Comparison of ENCODE assay signal across 8 cellular contexts in the genomic region with DNA sequence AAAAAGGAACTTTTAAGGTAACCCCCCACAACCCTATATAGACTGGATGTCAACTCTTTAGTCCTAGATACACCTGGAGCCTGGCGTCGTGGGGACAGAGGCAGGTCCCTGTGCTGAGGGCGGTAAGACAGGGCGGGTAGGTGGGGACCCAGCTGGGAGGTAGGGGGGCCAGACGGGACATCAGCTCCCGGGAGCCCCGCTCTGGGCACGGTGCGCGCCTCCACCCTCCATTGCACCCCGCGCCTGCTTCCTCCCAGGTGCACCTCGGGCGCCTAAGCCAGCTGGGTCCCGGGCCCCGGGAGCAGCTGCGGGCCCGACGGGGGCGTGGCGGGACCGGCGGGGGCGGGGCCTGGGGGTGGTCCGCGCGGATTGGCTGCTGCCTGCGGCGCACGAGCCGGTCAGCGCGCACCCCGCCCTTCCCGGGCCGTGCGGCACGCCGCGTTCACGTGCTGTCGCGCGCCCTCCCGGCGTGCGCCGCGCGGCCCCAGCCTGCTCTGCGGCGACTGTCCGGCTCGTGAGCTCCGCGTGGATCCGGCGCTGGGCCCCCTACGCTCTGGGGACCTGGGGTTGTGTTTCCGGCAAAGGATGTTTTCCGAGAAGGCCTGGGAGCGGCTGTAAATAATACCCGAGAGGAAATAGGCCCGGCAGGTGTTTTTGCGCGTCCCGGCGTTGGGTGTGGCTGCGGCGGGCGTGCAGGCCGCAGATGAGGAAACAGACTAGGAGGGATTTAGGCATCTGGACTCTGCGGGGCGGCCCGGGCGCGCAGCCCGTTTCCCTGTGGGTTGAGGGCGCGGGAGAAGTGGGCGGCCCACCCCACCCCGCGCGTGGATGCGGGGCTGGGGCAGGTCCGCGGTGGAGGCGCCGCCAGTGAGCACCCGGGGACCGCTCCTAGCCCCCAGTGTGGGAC. TPM values are rescaled to one million over a fixed set of nuclear protein-coding genes. Genes with fewer than 3 reads are reported as not detected.
A peak's percentile ranks its signal among the peaks of the same experiment; 100 is the strongest.
DNase-seq lines count a peak whose midpoint lies in the region; ATAC-seq and TF ChIP-seq lines count a peak whose summit lies in the region.

No MANE protein-coding gene starts in this region.

- H3K36me3 ChIP-seq in GM23248 (ENCODE audit: low read depth) (no peaks in the 10 kb centered on the region), SK-N-SH (replicated peaks in 1 of 2; ENCODE audit: control insufficient read depth in 1 of 2, insufficient read depth in 2 of 2, low read length in 1 of 2) (no peaks in the 10 kb centered on the region), trophoblast cell (ENCODE audit: control insufficient read depth in 1 of 2, insufficient read depth in 2 of 2, low read length in 2 of 2) (no peaks in the 10 kb centered on the region), tibial nerve (peaks cover 0 to 16% (median 0%) of the 10 kb centered on the region in 3 donors)

- TF ChIP-seq RAD21 in SK-N-SH (IDR thresholded peaks at IDR 0.05; ENCODE audit: low read length) = no peak

- CTCF ChIA-PET in SK-N-SH (lab: Yijun Ruan, JAX) = interaction anchor here (0.6 to 2.5 kb wide), 6 partner anchors 11 to 238 kb away, joined by 3 to 10 read pairs (median 4); a partner anchor contains a TSS

- peak overlapping the region; percentile 84 for H4K8ac ChIP-seq in trophoblast cell (ENCODE audit: low read depth, low read length)

- H3F3A ChIP-seq in GM23248 (ENCODE audit: insufficient read depth) = peaks cover 8% of the 10 kb centered on the region
- no peaks in the 10 kb centered on the region for H3F3A ChIP-seq in SK-N-SH (replicated peaks; ENCODE audit: insufficient read depth)

- peak overlapping the region; percentile 74 for H4K12ac ChIP-seq in trophoblast cell (ENCODE audit: low read depth, low read length)

- no peaks in the 10 kb centered on the region; the same call in 1 of the 2 replicates for H4K20me1 ChIP-seq in GM23248 (ENCODE audit: insufficient read depth)
- H4K20me1 ChIP-seq in SK-N-SH (ENCODE audit: insufficient read depth) = no peaks in the 10 kb centered on the region

- H3K27ac ChIP-seq in GM23248 = peak overlapping the region; percentile 33; the same call in 1 of the 2 replicates
- H3K27ac ChIP-seq in SK-N-SH (ENCODE audit: low read depth in 2 of 2, low read length in 1 of 2) = peak overlapping the region in 1 of 2 experiments; percentile 56; a peak in 1 of 4 replicates
- peak overlapping the region; percentile 68 for H3K27ac ChIP-seq in trophoblast cell (ENCODE audit: low read depth, low read length)
- peak overlapping the region; percentile 90 to 97 (median 94) for H3K27ac ChIP-seq in tibial nerve

- H3K4me3 ChIP-seq in GM23248 (peak overlapping the region; percentile 93), LNCaP clone FGC (ENCODE audit: low read depth, low read length) (peak overlapping the region; percentile 97), SK-N-SH (ENCODE audit: low read depth in 2 of 2, low read length in 1 of 2) (peak overlapping the region; percentile 50 to 52), trophoblast cell (ENCODE audit: low read depth, low read length) (peak overlapping the region; percentile 68), tibial nerve (peak overlapping the region; percentile 61 to 87 (median 82))

- peak overlapping the region; percentile 34 for H2AK5ac ChIP-seq in trophoblast cell (ENCODE audit: low read length)

- TF ChIP-seq POLR2A in tibial nerve (IDR thresholded peaks at IDR 0.05) = peak; percentile 51 to 76

- peak overlapping the region; percentile 86 for H2AFZ ChIP-seq in GM23248
- H2AFZ ChIP-seq in SK-N-SH (ENCODE audit: low read depth) = peak overlapping the region; percentile 55; the same call in 1 of the 2 replicates
- peak overlapping the region; percentile 67 for H2AFZ ChIP-seq in trophoblast cell (ENCODE audit: insufficient read depth, low read length, poor library complexity)

- H3K79me1 ChIP-seq in trophoblast cell (ENCODE audit: low read length) = peaks cover 9% of the 10 kb centered on the region

- H3K23ac ChIP-seq in trophoblast cell (ENCODE audit: low read length) = no peak overlapping the region

- H2BK12ac ChIP-seq in trophoblast cell (ENCODE audit: low read length) = peak overlapping the region; percentile 32

- H4K91ac ChIP-seq in trophoblast cell (ENCODE audit: low read depth, low read length) = peak overlapping the region; percentile 69

- H3K4me2 ChIP-seq in GM23248 (ENCODE audit: unreplicated experiment) = peak overlapping the region; percentile 88
- H3K4me2 ChIP-seq in SK-N-SH = peak overlapping the region; percentile 81
- H3K4me2 ChIP-seq in trophoblast cell (ENCODE audit: low read length) = peak overlapping the region; percentile 79

- peak overlapping the region; percentile 74 for H3K14ac ChIP-seq in trophoblast cell (ENCODE audit: low read length)

- H2BK5ac ChIP-seq in trophoblast cell (ENCODE audit: low read depth, low read length, poor library complexity) = no peak overlapping the region

- in situ Hi-C loops in GM23248 (cut with MboI) = no loop called here

- H3K27ac Mint-ChIP-seq in activated naive CD4-positive, alpha-beta T cell treated with anti-CD3 and anti-CD28 coated beads, Interleukin-2, amount 50 U/mL, for 72 hours = peak overlapping the region; percentile 97 to 98

- H3K79me2 ChIP-seq in GM23248 (ENCODE audit: insufficient read depth) = peaks cover 41% of the 10 kb centered on the region
- H3K79me2 ChIP-seq in SK-N-SH (ENCODE audit: insufficient read depth) = peaks cover 30% of the 10 kb centered on the region; the same call in 1 of the 2 replicates
- peaks cover 5% of the 10 kb centered on the region for H3K79me2 ChIP-seq in trophoblast cell (ENCODE audit: control insufficient read depth, insufficient read depth, low read length, poor library complexity)

- TF ChIP-seq CTCF in LNCaP clone FGC (IDR thresholded peaks at IDR 0.05; ENCODE audit: control insufficient read depth, extremely low read depth, insufficient read depth) = no peak
- no peak for TF ChIP-seq CTCF in SK-N-SH (IDR thresholded peaks at IDR 0.05)
- peak in 2 of 5 experiments; percentile 29 to 54 for TF ChIP-seq CTCF in tibial nerve (IDR thresholded peaks at IDR 0.05)

- TF ChIP-seq EP300 in SK-N-SH (IDR thresholded peaks at IDR 0.05; ENCODE audit: borderline replicate concordance in 1 of 2, low read depth in 1 of 2, low read length in 1 of 2) = no peak
- peak in 1 of 2 donors; percentile 96 for TF ChIP-seq EP300 in tibial nerve (IDR thresholded peaks at IDR 0.05)

- ATAC-seq in activated naive CD4-positive, alpha-beta T cell treated with anti-CD3 and anti-CD28 coated beads, Interleukin-2, amount 50 U/mL, for 72 hours = peak; percentile 92 to 97
- peak; percentile 99 for ATAC-seq in Right ventricle myocardium inferior

- POLR2A ChIA-PET in SK-N-SH (lab: Yijun Ruan, JAX) = interaction anchor here (0.8 to 1.3 kb wide), 3 partner anchors 38 to 49 kb away, joined by 3 to 5 read pairs (median 3); a partner anchor contains a TSS

- peaks cover 11% of the 10 kb centered on the region; the same call in 1 of the 2 replicates for H3K4me1 ChIP-seq in GM23248 (ENCODE audit: insufficient read depth)
- peaks cover 5 to 6% of the 10 kb centered on the region in 2 experiments; a peak in 2 of 4 replicates for H3K4me1 ChIP-seq in SK-N-SH (ENCODE audit: control insufficient read depth in 1 of 2, insufficient read depth in 2 of 2, low read depth in 1 of 2, low read length in 1 of 2)
- peaks cover 13 to 25% of the 10 kb centered on the region in 2 experiments for H3K4me1 ChIP-seq in trophoblast cell (ENCODE audit: control insufficient read depth in 1 of 2, insufficient read depth in 2 of 2, low read length in 2 of 2)
- H3K4me1 ChIP-seq in tibial nerve = peaks cover 0 to 60% (median 15%) of the 10 kb centered on the region in 4 donors

- H3K27me3 ChIP-seq in GM23248 (replicated peaks; ENCODE audit: insufficient read depth) = no peaks in the 10 kb centered on the region
- no peaks in the 10 kb centered on the region for H3K27me3 ChIP-seq in SK-N-SH (ENCODE audit: insufficient read depth)
- no peaks in the 10 kb centered on the region for H3K27me3 ChIP-seq in trophoblast cell (ENCODE audit: insufficient read depth, low read length)
- H3K27me3 ChIP-seq in tibial nerve = no peaks in the 10 kb centered on the region

- H3K36me3 Mint-ChIP-seq in activated naive CD4-positive, alpha-beta T cell treated with anti-CD3 and anti-CD28 coated beads, Interleukin-2, amount 50 U/mL, for 72 hours = peaks cover 5 to 27% of the 10 kb centered on the region in 2 donors

- peak; percentile 79 for DNase-seq in ELF-1 (ENCODE audit: low read depth, low spot score)
- peak; percentile 97 for DNase-seq in GM23248
- peak; percentile 58 for DNase-seq in LNCaP clone FGC (ENCODE audit: low read depth)
- peak; percentile 92 for DNase-seq in SK-N-SH
- DNase-seq in activated naive CD4-positive, alpha-beta T cell treated with anti-CD3 and anti-CD28 coated beads, Interleukin-2, amount 50 U/mL, for 72 hours (ENCODE audit: low spot score in 2 of 2) = peak; percentile 89 to 94
- peak; percentile 95 for DNase-seq in Right ventricle myocardium inferior (ENCODE audit: missing footprints)
- peak; percentile 82 to 90 for DNase-seq in trophoblast cell
- peak; percentile 71 to 81 for DNase-seq in tibial nerve (ENCODE audit: low spot score in 2 of 2)

- peak overlapping the region; percentile 68 for H2BK120ac ChIP-seq in trophoblast cell (ENCODE audit: insufficient read depth, low read length, poor library complexity)

- peak overlapping the region; percentile 65 for H3K4ac ChIP-seq in trophoblast cell (ENCODE audit: low read depth, low read length)

- intact Hi-C loops in Right ventricle myocardium inferior (cut with DNase I) = loop anchor here (1.0 to 2.0 kb wide), 2 partner anchors 19 to 39 kb away; a partner anchor contains a TSS

- no peaks in the 10 kb centered on the region for H3K9me3 Mint-ChIP-seq in activated naive CD4-positive, alpha-beta T cell treated with anti-CD3 and anti-CD28 coated beads, Interleukin-2, amount 50 U/mL, for 72 hours

- 2 to 4% methylated on average over 50 to 72 of the region's 91 CpGs for WGBS in GM23248 (ENCODE audit: low coverage in 1 of 2, low lambda C conversion rate in 2 of 2, missing lambda C conversion rate in 2 of 2), 2 experiments
- WGBS in SK-N-SH (ENCODE audit: low lambda C conversion rate) = 23% methylated on average over 36 of the region's 91 CpGs
- whole genome bisulfite sequencing in trophoblast cell (ENCODE audit: extremely low coverage, insufficient coverage, insufficient read length) = no CpG with 5 or more reads among the region's 91 CpGs
- WGBS in tibial nerve, 2 donors = 2 to 4% methylated on average over 48 of the region's 91 CpGs

- no peaks in the 10 kb centered on the region for H3K9me2 ChIP-seq in GM23248 (ENCODE audit: insufficient read depth)
- H3K9me2 ChIP-seq in SK-N-SH = no peaks in the 10 kb centered on the region

- peak overlapping the region; percentile 89 for H3K18ac ChIP-seq in trophoblast cell (ENCODE audit: low read length)

- peak overlapping the region; percentile 90 for H3K9ac ChIP-seq in GM23248
- H3K9ac ChIP-seq in SK-N-SH = peak overlapping the region; percentile 67
- H3K9ac ChIP-seq in trophoblast cell (ENCODE audit: low read length) = peak overlapping the region; percentile 3

- H3K9me3 ChIP-seq in GM23248 (ENCODE audit: low read depth) (no peaks in the 10 kb centered on the region), SK-N-SH (no peaks in the 10 kb centered on the region), trophoblast cell (ENCODE audit: insufficient read depth, low read depth, low read length) (peaks cover 2% of the 10 kb centered on the region), tibial nerve (no peaks in the 10 kb centered on the region)

RNA-seq across cellular contexts. Expression of a gene that starts 39.1 kb away (rescaled TPM):
- 14.5 and 23.6 TPM in 2 replicates for total RNA-seq in GM23248 (2014; rRNA removed; shearing (Covaris generic))
- polyA plus RNA-seq in GM23248 (2016; fragmentation: Nextera tagmentation; extraction: Ambion mirVana) (23.5 and 23.7 TPM in 2 replicates), SK-N-SH (2012; rRNA removed) (33.0 and 59.7 TPM in 2 replicates)
- polyA plus RNA-seq in SK-N-SH (2012; cell fraction: cytosol; rRNA removed) = 22.0 and 28.4 TPM in 2 replicates
- polyA plus RNA-seq in SK-N-SH (2012; cell fraction: nucleus; rRNA removed) = 122 and 146 TPM in 2 replicates
- 100 to 1,000 TPM in 1 of 2 donors, 10 to 100 TPM in 1; 77.0 to 181 TPM for total RNA-seq in activated naive CD4-positive, alpha-beta T cell treated with anti-CD3 and anti-CD28 coated beads, Interleukin-2, amount 50 U/mL, for 72 hours
- total RNA-seq in Right ventricle myocardium inferior (28.1 TPM), tibial nerve (100 to 1,000 TPM in 2 of 4 donors, 10 to 100 TPM in 2; 72.0 to 183 (median 98.7) TPM)
- 45.0 and 46.4 TPM in 2 replicates for polyA plus RNA-seq in trophoblast cell (2013)

Comparison
In these comparisons a context has a peak if more than half of its experiments do, and no peak if none do; other contexts are left out.
1. H3K9ac ChIP-seq: peak in every context shown above with its lines; median percentile 90 in GM23248; 67 in SK-N-SH; 3 in trophoblast cell.